Comparison of ENCODE assay signal across 25 cellular contexts in the genomic region with DNA sequence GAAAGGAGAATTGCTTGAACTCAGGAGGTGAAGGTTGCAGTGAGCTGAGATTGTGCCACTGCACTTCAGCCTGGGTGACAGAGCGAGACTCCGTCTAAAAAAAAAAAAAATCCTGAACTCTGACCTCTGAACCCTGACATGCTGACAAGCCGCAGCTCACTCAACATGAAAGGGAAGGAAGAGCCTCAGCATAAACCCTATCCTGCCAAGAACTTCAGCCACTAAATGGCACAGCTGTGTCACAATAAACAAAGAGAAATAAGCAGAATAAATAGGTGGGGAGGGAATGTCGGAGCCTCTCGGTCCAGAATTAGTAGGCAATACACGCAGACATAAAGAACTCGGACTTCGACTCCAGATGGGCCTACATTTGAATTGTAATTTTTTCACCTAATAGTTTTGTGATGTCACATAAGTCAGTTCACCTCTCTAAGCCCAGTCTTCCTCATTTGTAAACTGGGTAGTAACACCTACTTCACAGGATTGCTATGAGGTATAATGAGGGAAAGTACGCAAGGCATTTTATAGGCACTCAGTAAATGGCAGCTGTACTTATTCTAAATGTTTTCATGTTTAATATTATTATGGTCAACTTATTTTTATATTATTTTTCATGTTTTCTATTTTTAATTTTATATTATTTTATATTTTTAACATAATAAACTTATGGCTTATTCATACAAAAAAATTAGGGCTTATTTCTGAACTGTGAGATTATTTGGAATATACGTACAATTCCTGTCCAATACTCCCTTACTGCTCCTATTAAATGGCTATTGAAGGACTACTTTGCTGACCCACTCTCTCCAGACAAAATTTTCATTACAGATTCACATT.
DNase-seq lines count a peak whose midpoint lies in the region; ATAC-seq, FAIRE-seq and TF ChIP-seq lines count a peak whose summit lies in the region.
"Had no signal": no experiment of that assay in that cellular context is flagged by ENCODE, and none has a peak within 500 bp of the region (broad histone marks: within the 10 kb centered on the region; RNA-seq: fewer than 3 reads in every experiment).

No MANE protein-coding gene starts in this region.

- H3K4me1 ChIP-seq in mucosa of descending colon (ENCODE audit: low read depth) (peaks cover 12% of the 10 kb centered on the region), BE2C (no peaks in the 10 kb centered on the region)
- H3K4me1 ChIP-seq: breast epithelium, Peyer's patch had no signal

- H3K36me3 ChIP-seq in mucosa of descending colon (ENCODE audit: low read depth) = no peaks in the 10 kb centered on the region
- H3K36me3 ChIP-seq in BE2C = no peaks in the 10 kb centered on the region
- H3K36me3 ChIP-seq: breast epithelium, Peyer's patch had no signal

- TF ChIP-seq CTCF in mucosa of descending colon (IDR thresholded peaks at IDR 0.05) (no peak), BE2C (IDR thresholded peaks at IDR 0.05; ENCODE audit: low read depth, low read length) (no peak)

- intact Hi-C loops in mucosa of descending colon (cut with DNase I, micrococcal nuclease) = no loop called here

- H3K9me3 ChIP-seq in mucosa of descending colon (no peaks in the 10 kb centered on the region), BE2C (no peaks in the 10 kb centered on the region)
- H3K9me3 ChIP-seq: breast epithelium, Peyer's patch had no signal

- no peak overlapping the region for H3K4me3 ChIP-seq in Jurkat, Clone E6-1 (ENCODE audit: low read length)
- no peak overlapping the region for H3K4me3 ChIP-seq in mucosa of descending colon
- no peak overlapping the region for H3K4me3 ChIP-seq in BE2C (ENCODE audit: low read depth, low read length)
- H3K4me3 ChIP-seq: breast epithelium, Peyer's patch, skin epidermis had no signal

- FAIRE-seq in frontal cortex (lab: Jason Lieb, UNC) = peak; percentile 69
- FAIRE-seq: GM12891, islet of Langerhans had no signal

- no peaks in the 10 kb centered on the region for H3K27me3 ChIP-seq in BE2C
- H3K27me3 ChIP-seq: breast epithelium, Peyer's patch had no signal

- ATAC-seq in mucosa of descending colon = peak; percentile 53
- ATAC-seq: naive thymus-derived CD8-positive, alpha-beta T cell had no signal

- peak; percentile 36 for DNase-seq in Jurkat, Clone E6-1 (ENCODE audit: low read depth, low spot score)
- DNase-seq in frontal cortex (ENCODE audit: low spot score in 2 of 2) = no peak
- DNase-seq in mucosa of descending colon = no peak
- peak; percentile 53 for DNase-seq in superior temporal gyrus (ENCODE audit: extremely low spot score)
- no peak for DNase-seq in effector CD4-positive, alpha-beta T cell
- no peak for DNase-seq in NOMO-1 treated with DMSO at 0.1 percent for 48 hours (lab: John Stamatoyannopoulos, UW; ENCODE audit: unreplicated experiment)
- DNase-seq in BE2C = no peak
- DNase-seq: ACHN; activated CD4-positive, alpha-beta T cell treated with anti-CD3 and anti-CD28 coated beads for 48 hours; CD8-positive, alpha-beta memory T cell; EL; glutamatergic neuron; H9; IMR-90; left ventricle myocardium superior; naive thymus-derived CD8-positive, alpha-beta T cell; NCI-H2107; Peyer's patch; retina; SIG-M5; stimulated activated naive CD4-positive, alpha-beta T cell had no signal

Comparison
In these comparisons a context has a peak if more than half of its experiments do, and no peak if none do; other contexts are left out.
1. DNase-seq: peak in Jurkat, Clone E6-1 (single experiment) and superior temporal gyrus (single experiment); none in frontal cortex (0 of 2), mucosa of descending colon (0 of 3), effector CD4-positive, alpha-beta T cell (single experiment), NOMO-1 treated with DMSO at 0.1 percent for 48 hours (single experiment) and BE2C (single experiment).